Comparison of ENCODE assay signal across 11 cellular contexts in genomic region chr2:233422649-233423435, GRCh38.
DNase-seq lines count a peak whose midpoint lies in the region; ATAC-seq lines count a peak whose summit lies in the region.
"Had no signal": no experiment of that assay in that cellular context is flagged by ENCODE, and none has a peak within 500 bp of the region (broad histone marks: within the 10 kb centered on the region; RNA-seq: fewer than 3 reads in every experiment).

No MANE protein-coding gene starts in this region.

- intact Hi-C loops in left colon (cut with DNase I, micrococcal nuclease) = no loop called here

- peak; percentile 8 for DNase-seq in activated T-cell treated with anti-CD3 and anti-CD28 coated beads, Interleukin-2, amount 50 U/mL, for 24 hours
- DNase-seq in activated T-cell treated with anti-CD3 and anti-CD28 coated beads, Interleukin-2, amount 50 U/mL, for 4 hours = no peak
- DNase-seq in T-helper 17 cell (no peak), left colon (peak in 1 of 2 donors; percentile 22), AML-193 (lab: John Stamatoyannopoulos, UW) (no peak)
- DNase-seq: NCI-H1092 treated with DMSO at 0.1 percent for 48 hours, nephron progenitor cell had no signal

- no peak overlapping the region for H3K4me3 Mint-ChIP-seq in activated T-cell treated with anti-CD3 and anti-CD28 coated beads, Interleukin-2, amount 50 U/mL, for 24 hours
- H3K4me3 Mint-ChIP-seq in activated T-cell treated with anti-CD3 and anti-CD28 coated beads, Interleukin-2, amount 50 U/mL, for 4 hours = no peak overlapping the region
- H3K4me3 Mint-ChIP-seq in T-helper 17 cell = peak overlapping the region; percentile 77
- H3K4me3 Mint-ChIP-seq in stimulated activated naive CD8-positive, alpha-beta T cell treated with anti-CD3 and anti-CD28 coated beads, Interleukin-15, Interleukin-2, amounts not matched to agents 100 ng/mL and 50 ng/mL, for 24 hours = peak overlapping the region; percentile 81
- H3K4me3 Mint-ChIP-seq: nephron progenitor cell had no signal

- H3K27me3 Mint-ChIP-seq in activated T-cell treated with anti-CD3 and anti-CD28 coated beads, Interleukin-2, amount 50 U/mL, for 24 hours = no peaks in the 10 kb centered on the region
- H3K27me3 Mint-ChIP-seq in activated T-cell treated with anti-CD3 and anti-CD28 coated beads, Interleukin-2, amount 50 U/mL, for 4 hours (ENCODE audit: low read depth) = no peaks in the 10 kb centered on the region
- no peaks in the 10 kb centered on the region for H3K27me3 Mint-ChIP-seq in T-helper 17 cell
- no peaks in the 10 kb centered on the region for H3K27me3 Mint-ChIP-seq in stimulated activated naive CD8-positive, alpha-beta T cell treated with anti-CD3 and anti-CD28 coated beads, Interleukin-15, Interleukin-2, amounts not matched to agents 100 ng/mL and 50 ng/mL, for 24 hours

- no peaks in the 10 kb centered on the region for H3K9me3 ChIP-seq in T-helper 17 cell (ENCODE audit: control insufficient read depth, low read length, poor library complexity, severe bottlenecking)
- H3K9me3 ChIP-seq: vagina had no signal

- peak overlapping the region; percentile 89 for H3K27ac Mint-ChIP-seq in activated T-cell treated with anti-CD3 and anti-CD28 coated beads, Interleukin-2, amount 50 U/mL, for 24 hours
- peak overlapping the region; percentile 97 for H3K27ac Mint-ChIP-seq in T-helper 17 cell
- peak overlapping the region; percentile 95 for H3K27ac Mint-ChIP-seq in stimulated activated naive CD8-positive, alpha-beta T cell treated with anti-CD3 and anti-CD28 coated beads, Interleukin-15, Interleukin-2, amounts not matched to agents 100 ng/mL and 50 ng/mL, for 24 hours
- H3K27ac Mint-ChIP-seq: nephron progenitor cell had no signal

- no peak for ATAC-seq in activated T-cell treated with anti-CD3 and anti-CD28 coated beads, Interleukin-2, amount 50 U/mL, for 4 hours
- ATAC-seq in T-helper 17 cell = no peak
- ATAC-seq in left colon = peak; percentile 61
- no peak for ATAC-seq in HG02884 (IDR thresholded peaks at IDR 0.05; ENCODE audit: unreplicated experiment)
- no peak for ATAC-seq in HG03108 (IDR thresholded peaks at IDR 0.05; ENCODE audit: unreplicated experiment)

- H3K9me3 Mint-ChIP-seq in activated T-cell treated with anti-CD3 and anti-CD28 coated beads, Interleukin-2, amount 50 U/mL, for 24 hours = peaks cover 10% of the 10 kb centered on the region
- peaks cover 7% of the 10 kb centered on the region for H3K9me3 Mint-ChIP-seq in activated T-cell treated with anti-CD3 and anti-CD28 coated beads, Interleukin-2, amount 50 U/mL, for 4 hours
- H3K9me3 Mint-ChIP-seq in stimulated activated naive CD8-positive, alpha-beta T cell treated with anti-CD3 and anti-CD28 coated beads, Interleukin-15, Interleukin-2, amounts not matched to agents 100 ng/mL and 50 ng/mL, for 24 hours = peaks cover 8% of the 10 kb centered on the region

- H3K36me3 Mint-ChIP-seq in activated T-cell treated with anti-CD3 and anti-CD28 coated beads, Interleukin-2, amount 50 U/mL, for 24 hours (ENCODE audit: low read depth) = peaks cover 66% of the 10 kb centered on the region
- H3K36me3 Mint-ChIP-seq in activated T-cell treated with anti-CD3 and anti-CD28 coated beads, Interleukin-2, amount 50 U/mL, for 4 hours (ENCODE audit: insufficient read depth) = peaks cover 23% of the 10 kb centered on the region
- H3K36me3 Mint-ChIP-seq in T-helper 17 cell (ENCODE audit: low read depth) = peaks cover 9% of the 10 kb centered on the region
- peaks cover 64% of the 10 kb centered on the region for H3K36me3 Mint-ChIP-seq in stimulated activated naive CD8-positive, alpha-beta T cell treated with anti-CD3 and anti-CD28 coated beads, Interleukin-15, Interleukin-2, amounts not matched to agents 100 ng/mL and 50 ng/mL, for 24 hours (ENCODE audit: low read depth)

- peaks cover 95% of the 10 kb centered on the region for H3K4me1 Mint-ChIP-seq in activated T-cell treated with anti-CD3 and anti-CD28 coated beads, Interleukin-2, amount 50 U/mL, for 24 hours (ENCODE audit: low read depth)
- H3K4me1 Mint-ChIP-seq in activated T-cell treated with anti-CD3 and anti-CD28 coated beads, Interleukin-2, amount 50 U/mL, for 4 hours (ENCODE audit: low read depth) = peaks cover 94% of the 10 kb centered on the region
- H3K4me1 Mint-ChIP-seq in T-helper 17 cell = peaks cover 82% of the 10 kb centered on the region
- H3K4me1 Mint-ChIP-seq in stimulated activated naive CD8-positive, alpha-beta T cell treated with anti-CD3 and anti-CD28 coated beads, Interleukin-15, Interleukin-2, amounts not matched to agents 100 ng/mL and 50 ng/mL, for 24 hours (ENCODE audit: low read depth) = peaks cover 95% of the 10 kb centered on the region

Comparison
In these comparisons a context has a peak if more than half of its experiments do, and no peak if none do; other contexts are left out.
1. H3K4me3 Mint-ChIP-seq: peak in T-helper 17 cell (single experiment) and stimulated activated naive CD8-positive, alpha-beta T cell treated with anti-CD3 and anti-CD28 coated beads, Interleukin-15, Interleukin-2, amounts not matched to agents 100 ng/mL and 50 ng/mL, for 24 hours (single experiment); none in activated T-cell treated with anti-CD3 and anti-CD28 coated beads, Interleukin-2, amount 50 U/mL, for 24 hours (single experiment) and activated T-cell treated with anti-CD3 and anti-CD28 coated beads, Interleukin-2, amount 50 U/mL, for 4 hours (single experiment).
2. Peak in every context shown above with its lines, with median percentiles within 50 percentile points of each other: H3K27ac Mint-ChIP-seq.